Comparison of ENCODE assay signal across 10 cellular contexts in genomic region chr3:185656321-185656840, GRCh38.
A peak's percentile ranks its signal among the peaks of the same experiment; 100 is the strongest.
DNase-seq lines count a peak whose midpoint lies in the region; FAIRE-seq and TF ChIP-seq lines count a peak whose summit lies in the region.
"Had no signal": no experiment of that assay in that cellular context is flagged by ENCODE, and none has a peak within 500 bp of the region (broad histone marks: within the 10 kb centered on the region; RNA-seq: fewer than 3 reads in every experiment).

No MANE protein-coding gene starts in this region.

- no peak for TF ChIP-seq CTCF in HFFc6 (IDR thresholded peaks at IDR 0.05)

- no peaks in the 10 kb centered on the region for H3K9me3 Mint-ChIP-seq in HFFc6
- H3K9me3 Mint-ChIP-seq: activated CD4-positive, alpha-beta memory T cell treated with anti-CD3 and anti-CD28 coated beads, Interleukin-2, amount 10 ng/mL, durations not matched to agents 7 days and 5 days had no signal

- peaks cover 38% of the 10 kb centered on the region for H3K36me3 Mint-ChIP-seq in HFFc6 (ENCODE audit: low read depth)

- peak overlapping the region; percentile 67 for H3K27ac ChIP-seq in cingulate gyrus (ENCODE audit: low read depth, low read length)
- peak overlapping the region; percentile 66 for H3K27ac ChIP-seq in substantia nigra (ENCODE audit: low read depth, low read length, poor library complexity, severe bottlenecking)

- peak; percentile 99 for DNase-seq in HFFc6
- peak; percentile 96 for DNase-seq in kidney glomerular epithelial cell (lab: John Stamatoyannopoulos, UW)
- DNase-seq in substantia nigra (lab: John Stamatoyannopoulos, UW), result peak in 11 of 49 donors; percentile 3 to 33 (median 10)
- no peak for DNase-seq in frontal cortex (ENCODE audit: low spot score in 2 of 2)
- DNase-seq in NCI-H2227 treated with DMSO at 0.1 percent for 48 hours (lab: John Stamatoyannopoulos, UW), result no peak
- DNase-seq in DMS53 (lab: John Stamatoyannopoulos, UW), result no peak
- no peak for DNase-seq in activated naive CD4-positive, alpha-beta T cell treated with anti-CD3 and anti-CD28 coated beads, Interleukin-2, amount 50 U/mL, for 16 hours
- DNase-seq: activated CD4-positive, alpha-beta memory T cell treated with anti-CD3 and anti-CD28 coated beads, Interleukin-2, amount 10 ng/mL, durations not matched to agents 7 days and 5 days; NCI-H1436 treated with DMSO at 0.1 percent for 48 hours had no signal

- peaks cover 60% of the 10 kb centered on the region for H3K4me1 Mint-ChIP-seq in HFFc6 (ENCODE audit: low read depth)

- peak overlapping the region; percentile 68 for H3K4me3 Mint-ChIP-seq in HFFc6
- H3K4me3 Mint-ChIP-seq: activated CD4-positive, alpha-beta memory T cell treated with anti-CD3 and anti-CD28 coated beads, Interleukin-2, amount 10 ng/mL, durations not matched to agents 7 days and 5 days had no signal

- FAIRE-seq in frontal cortex (lab: Jason Lieb, UNC), result no peak

- peaks cover 17% of the 10 kb centered on the region for H3K27me3 Mint-ChIP-seq in HFFc6 (ENCODE audit: insufficient read depth)
- H3K27me3 Mint-ChIP-seq: activated CD4-positive, alpha-beta memory T cell treated with anti-CD3 and anti-CD28 coated beads, Interleukin-2, amount 10 ng/mL, durations not matched to agents 7 days and 5 days had no signal

- H3K27ac Mint-ChIP-seq in HFFc6, result peak overlapping the region; percentile 95
- H3K27ac Mint-ChIP-seq: activated CD4-positive, alpha-beta memory T cell treated with anti-CD3 and anti-CD28 coated beads, Interleukin-2, amount 10 ng/mL, durations not matched to agents 7 days and 5 days had no signal

Comparison
In these comparisons a context has a peak if more than half of its experiments do, and no peak if none do; other contexts are left out.
1. DNase-seq: peak in HFFc6 (single experiment) and kidney glomerular epithelial cell (single experiment); none in frontal cortex (0 of 2), NCI-H2227 treated with DMSO at 0.1 percent for 48 hours (single experiment), DMS53 (single experiment) and activated naive CD4-positive, alpha-beta T cell treated with anti-CD3 and anti-CD28 coated beads, Interleukin-2, amount 50 U/mL, for 16 hours (single experiment).